ENCODE assay signal across 25 cellular contexts in genomic region chr1:38175062-38175461, GRCh38.
"Had no signal": no experiment of that assay in that cellular context is flagged by ENCODE, and none has a peak within 500 bp of the region (broad histone marks: within the 10 kb centered on the region; RNA-seq: fewer than 3 reads in every experiment).

No MANE protein-coding gene starts in this region.

- H3K4me1 Mint-ChIP-seq: endodermal cell; immature natural killer cell; naive thymus-derived CD8-positive, alpha-beta T cell had no signal

- H3K27me3 ChIP-seq: colonic mucosa, neutrophil, right atrium auricular region, testis had no signal

- H3K27ac Mint-ChIP-seq: dendritic cell treated with granulocyte-macrophage colony-stimulating factor and Interleukin-4, amounts not matched to agents 40 ng/mL and 50 ng/mL, for 4 days; endodermal cell; immature natural killer cell; naive thymus-derived CD8-positive, alpha-beta T cell; progenitor cell of endocrine pancreas; type B pancreatic cell had no signal

- H3K36me3 Mint-ChIP-seq: immature natural killer cell; naive thymus-derived CD8-positive, alpha-beta T cell; type B pancreatic cell had no signal

- H3K9me3 ChIP-seq: colonic mucosa, esophagus squamous epithelium, lower lobe of right lung, neutrophil, right atrium auricular region, testis, tibial artery had no signal

- H3K36me3 ChIP-seq: colonic mucosa, esophagus squamous epithelium, lower lobe of right lung, neutrophil, right atrium auricular region, tibial artery had no signal

- H3K79me2 ChIP-seq: parathyroid adenoma had no signal

- ATAC-seq: left ventricle myocardium superior; lower lobe of right lung; naive thymus-derived CD8-positive, alpha-beta T cell; sciatic nerve; stimulated activated naive CD8-positive, alpha-beta T cell treated with anti-CD3 and anti-CD28 coated beads, Interleukin-15, Interleukin-2, amounts not matched to agents 100 U/mL and 50 U/mL, for 24 hours had no signal

- H3K27ac ChIP-seq: colonic mucosa, esophagus squamous epithelium, lower lobe of right lung, neutrophil, parathyroid adenoma, right atrium auricular region, testis, tibial artery had no signal

- H3K4me2 ChIP-seq: smooth muscle cell had no signal

- H3K4me3 ChIP-seq: colonic mucosa, esophagus squamous epithelium, lower lobe of right lung, right atrium auricular region, smooth muscle cell, testis, tibial artery had no signal

- H2AFZ ChIP-seq: parathyroid adenoma had no signal

- H3K9me3 Mint-ChIP-seq: dendritic cell treated with granulocyte-macrophage colony-stimulating factor and Interleukin-4, amounts not matched to agents 40 ng/mL and 50 ng/mL, for 4 days; immature natural killer cell; naive thymus-derived CD8-positive, alpha-beta T cell; type B pancreatic cell had no signal

- DNase-seq: colonic mucosa; effector CD8-positive, alpha-beta T cell; endodermal cell; esophagus squamous epithelium; foreskin melanocyte; immature natural killer cell; islet precursor cell; left ventricle myocardium superior; lower lobe of right lung; naive thymus-derived CD8-positive, alpha-beta T cell; stimulated activated CD4-positive, alpha-beta T cell treated with anti-CD3 and anti-CD28 coated beads, Interleukin-12 subunit alpha, Interleukin-12 subunit beta, amount 100 ng/mL, for 4 hours; stimulated activated CD4-positive, alpha-beta T cell treated with anti-CD3 and anti-CD28 coated beads, Interleukin-1b, Interleukin-23, amount 100 ng/mL, for 48 hours; stimulated activated CD4-positive, alpha-beta T cell treated with anti-CD3 and anti-CD28 coated beads, Interleukin-4, amount 100 ng/mL, for 1 hour; stimulated activated CD8-positive, alpha-beta memory T cell treated with anti-CD3 and anti-CD28 coated beads, Interleukin-4, amount 100 ng/mL, for 48 hours; stimulated activated naive CD8-positive, alpha-beta T cell treated with anti-CD3 and anti-CD28 coated beads, Interleukin-15, Interleukin-2, amounts not matched to agents 100 U/mL and 50 U/mL, for 24 hours; testis; tibial artery had no signal

- H3K9ac ChIP-seq: parathyroid adenoma had no signal

- H3K27me3 Mint-ChIP-seq: dendritic cell treated with granulocyte-macrophage colony-stimulating factor and Interleukin-4, amounts not matched to agents 40 ng/mL and 50 ng/mL, for 4 days had no signal

- H3K4me3 Mint-ChIP-seq: dendritic cell treated with granulocyte-macrophage colony-stimulating factor and Interleukin-4, amounts not matched to agents 40 ng/mL and 50 ng/mL, for 4 days; endodermal cell; immature natural killer cell; naive thymus-derived CD8-positive, alpha-beta T cell; type B pancreatic cell had no signal

- H3K4me1 ChIP-seq: colonic mucosa, esophagus squamous epithelium, lower lobe of right lung, parathyroid adenoma, right atrium auricular region, testis, tibial artery had no signal
